8 cellular contexts compared by ENCODE assay signal in genomic region chr3:185822957-185823279, GRCh38. TPM values are rescaled to one million over a fixed set of nuclear protein-coding genes. Genes with fewer than 3 reads are reported as not detected.
A peak's percentile ranks its signal among the peaks of the same experiment; 100 is the strongest.
DNase-seq lines count a peak whose midpoint lies in the region; ATAC-seq and TF ChIP-seq lines count a peak whose summit lies in the region.

No MANE protein-coding gene starts in this region.

- H4K12ac ChIP-seq in trophoblast cell (ENCODE audit: low read depth, low read length) = peak overlapping the region; percentile 97

- H3K4me1 ChIP-seq in Peyer's patch (peaks cover 0 to 15% (median 8%) of the 10 kb centered on the region in 4 donors), trophoblast cell (ENCODE audit: control insufficient read depth in 1 of 2, insufficient read depth in 2 of 2, low read length in 2 of 2) (peaks cover 4 to 6% of the 10 kb centered on the region in 2 experiments)

- peak overlapping the region; percentile 88 for H3K4me2 ChIP-seq in trophoblast cell (ENCODE audit: low read length)

- H2AK5ac ChIP-seq in trophoblast cell (ENCODE audit: low read length) = no peak overlapping the region

- H2BK120ac ChIP-seq in trophoblast cell (ENCODE audit: insufficient read depth, low read length, poor library complexity) = peak overlapping the region; percentile 98

- no peak overlapping the region for H2BK12ac ChIP-seq in trophoblast cell (ENCODE audit: low read length)

- TF ChIP-seq POLR2A in Peyer's patch (IDR thresholded peaks at IDR 0.05) = no peak

- H3K23ac ChIP-seq in trophoblast cell (ENCODE audit: low read length) = no peak overlapping the region

- no peak for ATAC-seq in GM18858 (IDR thresholded peaks at IDR 0.05; ENCODE audit: unreplicated experiment)

- H3K36me3 ChIP-seq in Peyer's patch (no peaks in the 10 kb centered on the region), trophoblast cell (ENCODE audit: control insufficient read depth in 1 of 2, insufficient read depth in 2 of 2, low read length in 2 of 2) (peaks cover 0 to 1% of the 10 kb centered on the region in 2 experiments)

- H3K4ac ChIP-seq in trophoblast cell (ENCODE audit: low read depth, low read length) = peak overlapping the region; percentile 100

- peak overlapping the region; percentile 43 for H3K4me3 ChIP-seq in GM08714 (ENCODE audit: low read length)
- H3K4me3 ChIP-seq in Peyer's patch = peak overlapping the region; percentile 46 to 92 (median 67)
- peak overlapping the region; percentile 89 for H3K4me3 ChIP-seq in epithelial cell of proximal tubule (ENCODE audit: low read depth, low read length)
- peak overlapping the region; percentile 96 for H3K4me3 ChIP-seq in trophoblast cell (ENCODE audit: low read depth, low read length)

- DNase-seq in Peyer's patch (no peak), epithelial cell of proximal tubule (ENCODE audit: low read depth) (no peak), trophoblast cell (peak in 1 of 2 donors; percentile 36), C1 segment of cervical spinal cord (lab: John Stamatoyannopoulos, UW) (no peak), DMS79 treated with DMSO at 0.1 percent for 48 hours (lab: John Stamatoyannopoulos, UW) (no peak), GOT3 (lab: John Stamatoyannopoulos, UW) (no peak)

- H3K27ac ChIP-seq in Peyer's patch = peak overlapping the region in 3 of 4 donors; percentile 84 to 98 (median 93)
- peak overlapping the region; percentile 99 for H3K27ac ChIP-seq in trophoblast cell (ENCODE audit: low read depth, low read length)

- H3K27me3 ChIP-seq in Peyer's patch (no peaks in the 10 kb centered on the region), trophoblast cell (ENCODE audit: insufficient read depth, low read length) (no peaks in the 10 kb centered on the region)

- peak overlapping the region; percentile 86 for H2AFZ ChIP-seq in trophoblast cell (ENCODE audit: insufficient read depth, low read length, poor library complexity)

- peak overlapping the region; percentile 100 for H3K18ac ChIP-seq in trophoblast cell (ENCODE audit: low read length)

- TF ChIP-seq CTCF in Peyer's patch (IDR thresholded peaks at IDR 0.05) = no peak
- no peak for TF ChIP-seq CTCF in epithelial cell of proximal tubule (conservative IDR thresholded peaks at IDR 0.05; ENCODE audit: low read depth, low read length)

- peak overlapping the region; percentile 95 for H4K8ac ChIP-seq in trophoblast cell (ENCODE audit: low read depth, low read length)

- H3K79me2 ChIP-seq in trophoblast cell (ENCODE audit: control insufficient read depth, insufficient read depth, low read length, poor library complexity) = peaks cover 29% of the 10 kb centered on the region

- peak overlapping the region; percentile 100 for H4K91ac ChIP-seq in trophoblast cell (ENCODE audit: low read depth, low read length)

- H3K9me3 ChIP-seq in Peyer's patch (no peaks in the 10 kb centered on the region), trophoblast cell (ENCODE audit: insufficient read depth, low read depth, low read length) (no peaks in the 10 kb centered on the region)

- H2BK5ac ChIP-seq in trophoblast cell (ENCODE audit: low read depth, low read length, poor library complexity) = peak overlapping the region; percentile 98

- peak overlapping the region; percentile 96 for H3K9ac ChIP-seq in trophoblast cell (ENCODE audit: low read length)

- WGBS in trophoblast cell (ENCODE audit: extremely low coverage, insufficient coverage, insufficient read length) = no CpG with 5 or more reads among the region's 6 CpGs

- peak overlapping the region; percentile 100 for H3K14ac ChIP-seq in trophoblast cell (ENCODE audit: low read length)

- peaks cover 30% of the 10 kb centered on the region for H3K79me1 ChIP-seq in trophoblast cell (ENCODE audit: low read length)

RNA-seq across cellular contexts. Expression of gene IGF2BP2, which starts 1.9 kb away (rescaled TPM):
- total RNA-seq in Peyer's patch = 100 to 1,000 TPM in 2 of 4 donors, 10 to 100 TPM in 2; 61.9 to 116 (median 99.8) TPM
- total RNA-seq in epithelial cell of proximal tubule = 57.6 and 99.8 TPM in 2 replicates
- polyA plus RNA-seq in trophoblast cell (2013) = 136 TPM in 2 replicates

Comparison
In these comparisons a context has a peak if more than half of its experiments do, and no peak if none do; other contexts are left out.
1. H3K4me3 ChIP-seq: peak in every context shown above with its lines; median percentile 96 in trophoblast cell; 89 in epithelial cell of proximal tubule; 67 in Peyer's patch; 43 in GM08714.